In genomic region chr11:129331871-129332274, GRCh38 we compare ENCODE assay signal across 8 cellular contexts. TPM values are rescaled to one million over a fixed set of nuclear protein-coding genes. Genes with fewer than 3 reads are reported as not detected.
DNase-seq lines count a peak whose midpoint lies in the region; ATAC-seq and TF ChIP-seq lines count a peak whose summit lies in the region.

No MANE protein-coding gene starts in this region.

- H3K9me3 ChIP-seq in Caco-2 (no peaks in the 10 kb centered on the region), OCI-LY7 (ENCODE audit: low read length) (no peaks in the 10 kb centered on the region)

- H3K36me3 ChIP-seq in Caco-2 (ENCODE audit: control insufficient read depth, insufficient read depth, low read length) = no peaks in the 10 kb centered on the region
- H3K36me3 ChIP-seq in OCI-LY7 (ENCODE audit: insufficient read depth, low read length) = no peaks in the 10 kb centered on the region

- CTCF ChIA-PET in Caco-2 (lab: Charles Lee) (interaction anchor here (0.6 to 1.7 kb wide), 24 partner anchors 9 to 930 kb away, joined by 3 to 16 read pairs (median 4); no protein-coding TSS in a partner anchor), OCI-LY7 (lab: Charles Lee; ENCODE audit: unreplicated experiment) (no interaction called here)

- H3K4me1 ChIP-seq in Caco-2 = 0 out of 2 replicates have a peak, but pooled peaks cover 3% of the 10 kb centered on the region
- no peaks in the 10 kb centered on the region for H3K4me1 ChIP-seq in OCI-LY7 (ENCODE audit: insufficient read depth, low read length, poor library complexity, severe bottlenecking)

- intact Hi-C loops in Caco-2 (cut with micrococcal nuclease; ENCODE audit: unreplicated experiment) = loop anchor here (1.0 to 5.0 kb wide), 8 partner anchors 16 to 448 kb away; no protein-coding TSS in a partner anchor
- intact Hi-C loops in OCI-LY7 (cut with micrococcal nuclease; ENCODE audit: unreplicated experiment) = loop anchor here (2.0 kb wide), 2 partner anchors 215 to 447 kb away; no protein-coding TSS in a partner anchor

- H3K9me2 ChIP-seq in OCI-LY7 (ENCODE audit: insufficient read depth, low read length) = no peaks in the 10 kb centered on the region

- H3K79me2 ChIP-seq in OCI-LY7 (ENCODE audit: insufficient read depth, low read depth, low read length) = no peaks in the 10 kb centered on the region

- BruUV-seq in Caco-2 (replicated peaks; lab: Mats Ljungman, UMichigan) (no TSS peak), OCI-LY7 (replicated peaks; lab: Mats Ljungman, UMichigan) (no TSS peak)

- ATAC-seq in GM21447 (IDR thresholded peaks at IDR 0.05; ENCODE audit: unreplicated experiment) = peak; percentile 80

- H4K20me1 ChIP-seq in OCI-LY7 (ENCODE audit: insufficient read depth, low read length) = no peaks in the 10 kb centered on the region

- H3K4me3 Mint-ChIP-seq in Caco-2 (ENCODE audit: unreplicated experiment) (no peak overlapping the region), nephron progenitor cell (no peak overlapping the region)
- no peak overlapping the region for H3K4me3 Mint-ChIP-seq in activated T-cell treated with anti-CD3 and anti-CD28 coated beads, Interleukin-2, amount 50 U/mL, for 24 hours

- DNase-seq in Caco-2 (peak; percentile 93 to 95), OCI-LY7 (ENCODE audit: low spot score) (peak; percentile 49), fibroblast of mammary gland (ENCODE audit: low read depth) (peak; percentile 78), nephron progenitor cell (peak; percentile 84)
- peak; percentile 78 for DNase-seq in activated T-cell treated with anti-CD3 and anti-CD28 coated beads, Interleukin-2, amount 50 U/mL, for 24 hours
- DNase-seq in stimulated activated naive CD4-positive, alpha-beta T cell (lab: John Stamatoyannopoulos, UW) = peak in 5 of 6 experiments; percentile 38 to 64 (median 49)

- H3K4me1 Mint-ChIP-seq in Caco-2 (ENCODE audit: low read depth, unreplicated experiment) (peaks cover 12% of the 10 kb centered on the region), nephron progenitor cell (peaks cover 12% of the 10 kb centered on the region)
- H3K4me1 Mint-ChIP-seq in activated T-cell treated with anti-CD3 and anti-CD28 coated beads, Interleukin-2, amount 50 U/mL, for 24 hours (ENCODE audit: low read depth) = peaks cover 6% of the 10 kb centered on the region

- POLR2A ChIA-PET in Caco-2 (lab: Charles Lee) (interaction anchor here (1.2 kb wide), 1 partner anchor 16 kb away, joined by 7 read pairs; no protein-coding TSS in a partner anchor), OCI-LY7 (lab: Charles Lee) (no interaction called here)

- TF ChIP-seq CTCF in Caco-2 (IDR thresholded peaks at IDR 0.05; ENCODE audit: insufficient read depth in 1 of 2, low read depth in 1 of 2, low read length in 1 of 2, severe bottlenecking in 1 of 2, unreplicated experiment in 1 of 2) (peak; percentile 99), OCI-LY7 (conservative IDR thresholded peaks at IDR 0.05; ENCODE audit: low read length) (peak; percentile 84), fibroblast of mammary gland (conservative IDR thresholded peaks at IDR 0.05; ENCODE audit: control insufficient read depth, insufficient read depth, low read depth, low read length) (peak; percentile 92), nephron progenitor cell (IDR thresholded peaks at IDR 0.05) (peak; percentile 86)

- no peak for TF ChIP-seq EP300 in Ishikawa (IDR thresholded peaks at IDR 0.05; ENCODE audit: borderline replicate concordance)

- H3K27me3 ChIP-seq in Caco-2 (replicated peaks; ENCODE audit: control insufficient read depth, insufficient read depth, low read length) = no peaks in the 10 kb centered on the region

- peak; percentile 99 for TF ChIP-seq RAD21 in Ishikawa (IDR thresholded peaks at IDR 0.05; ENCODE audit: low read depth)

- no peak overlapping the region for H2AFZ ChIP-seq in OCI-LY7 (ENCODE audit: low read length)

- H3K9me3 Mint-ChIP-seq in Caco-2 (ENCODE audit: unreplicated experiment) = no peaks in the 10 kb centered on the region
- H3K9me3 Mint-ChIP-seq in activated T-cell treated with anti-CD3 and anti-CD28 coated beads, Interleukin-2, amount 50 U/mL, for 24 hours = no peaks in the 10 kb centered on the region
- no peaks in the 10 kb centered on the region for H3K9me3 Mint-ChIP-seq in nephron progenitor cell

- H3K36me3 Mint-ChIP-seq in Caco-2 (ENCODE audit: insufficient read depth, unreplicated experiment) (no peaks in the 10 kb centered on the region), nephron progenitor cell (ENCODE audit: low read depth) (no peaks in the 10 kb centered on the region)
- no peaks in the 10 kb centered on the region for H3K36me3 Mint-ChIP-seq in activated T-cell treated with anti-CD3 and anti-CD28 coated beads, Interleukin-2, amount 50 U/mL, for 24 hours (ENCODE audit: low read depth)

- no peak overlapping the region for H3K27ac ChIP-seq in OCI-LY7 (ENCODE audit: low read depth, low read length, poor library complexity, severe bottlenecking)

- no peaks in the 10 kb centered on the region for H3K27me3 Mint-ChIP-seq in Caco-2 (ENCODE audit: insufficient read depth, unreplicated experiment)
- H3K27me3 Mint-ChIP-seq in activated T-cell treated with anti-CD3 and anti-CD28 coated beads, Interleukin-2, amount 50 U/mL, for 24 hours = no peaks in the 10 kb centered on the region
- no peaks in the 10 kb centered on the region for H3K27me3 Mint-ChIP-seq in nephron progenitor cell (ENCODE audit: low read depth, poor library complexity)

- H3K4me3 ChIP-seq in Caco-2 (ENCODE audit: low read depth, low read length) (no peak overlapping the region), OCI-LY7 (ENCODE audit: low read depth, low read length, poor library complexity, severe bottlenecking) (no peak overlapping the region), fibroblast of mammary gland (ENCODE audit: control insufficient read depth, low read depth, low read length) (no peak overlapping the region)

- H3K4me2 ChIP-seq in OCI-LY7 (ENCODE audit: low read length) = no peak overlapping the region

- H3K27ac Mint-ChIP-seq in Caco-2 (ENCODE audit: unreplicated experiment) (peak overlapping the region; percentile 6), nephron progenitor cell (peak overlapping the region; percentile 52)
- no peak overlapping the region for H3K27ac Mint-ChIP-seq in activated T-cell treated with anti-CD3 and anti-CD28 coated beads, Interleukin-2, amount 50 U/mL, for 24 hours

TF ChIP-seq in Ishikawa, 13 proteins besides CTCF, POLR2A, EP300 and RAD21:
- no peak for TF ChIP-seq CEBPB (IDR thresholded peaks at IDR 0.05)
- no peak for TF ChIP-seq EGR1 (IDR thresholded peaks at IDR 0.05)
- TF ChIP-seq CREB1 (IDR thresholded peaks at IDR 0.05; ENCODE audit: low read depth) = no peak
- TF ChIP-seq NFIC (IDR thresholded peaks at IDR 0.05) = peak; percentile 46; the same call in 1 of the 2 replicates
- no peak for TF ChIP-seq TAF1 (IDR thresholded peaks at IDR 0.05; ENCODE audit: low read depth)
- TF ChIP-seq FOXM1 (IDR thresholded peaks at IDR 0.05; ENCODE audit: borderline replicate concordance, low read depth) = no peak
- peak; percentile 46; the same call in 1 of the 2 replicates for TF ChIP-seq TCF12 (IDR thresholded peaks at IDR 0.05; ENCODE audit: low read depth)
- TF ChIP-seq YY1 (IDR thresholded peaks at IDR 0.05; ENCODE audit: low read depth) = no peak

RNA-seq across cellular contexts. Expression of gene BARX2, which starts 43.8 kb away (rescaled TPM):
- 0.82 and 1.1 TPM in 2 replicates for total RNA-seq in Caco-2 (2022)
- total RNA-seq in OCI-LY7 (2014; rRNA removed; shearing (Covaris generic)) = 0.06 TPM in 1 of 2 replicates, not detected in the other
- total RNA-seq in OCI-LY7 (2022) = 0.23 TPM in 1 of 2 replicates, not detected in the other
